10 cellular contexts compared by ENCODE assay signal in genomic region chr5:74194196-74194595, GRCh38.
"Had no signal": no experiment of that assay in that cellular context is flagged by ENCODE, and none has a peak within 500 bp of the region (broad histone marks: within the 10 kb centered on the region; RNA-seq: fewer than 3 reads in every experiment).

No MANE protein-coding gene starts in this region.

- FAIRE-seq: HTR-8/SVneo, K562 had no signal

- H2AFZ ChIP-seq: GM23248 had no signal

- H3K4me1 ChIP-seq: HAP-1 had no signal

- H3K36me3 ChIP-seq: HAP-1 had no signal

- DNase-seq: GM23248, GOT3, H7, HFFc6, IMR-90, KG1 had no signal

- H3K9ac ChIP-seq: GM23248 had no signal

- H3K9me3 ChIP-seq: HAP-1 had no signal

- H3K4me3 ChIP-seq: GM23248, HAP-1, K562 had no signal

- ATAC-seq: HCT116, K562 had no signal

- H3K27ac ChIP-seq: GM23248 had no signal
